Comparison of ENCODE assay signal across 8 cellular contexts in genomic region chr7:97927797-97928748, GRCh38. TPM values are rescaled to one million over a fixed set of nuclear protein-coding genes. Genes with fewer than 3 reads are reported as not detected.
DNase-seq lines count a peak whose midpoint lies in the region; TF ChIP-seq lines count a peak whose summit lies in the region.
"Not testable (repeated sequence)": the region's sequence is repeated elsewhere in the genome, so short reads cannot be mapped to it uniquely, and the experiment has no call there.

No MANE protein-coding gene starts in this region.

- POLR2A ChIA-PET in AG04449 (lab: Yijun Ruan, JAX), result not testable (repeated sequence)

- TF ChIP-seq CTCF in AG04449 (IDR thresholded peaks at IDR 0.05; ENCODE audit: insufficient read depth, low read length, missing control alignments), result peak; percentile 74
- peak; percentile 95 for TF ChIP-seq CTCF in GM13977 (IDR thresholded peaks at IDR 0.05; ENCODE audit: extremely low read depth, insufficient read depth, missing control alignments)
- TF ChIP-seq CTCF in fibroblast of pulmonary artery (IDR thresholded peaks at IDR 0.05; ENCODE audit: low read length, missing control alignments), result peak; percentile 26

- WGBS in mesodermal cell (ENCODE audit: insufficient coverage in 2 of 2), 2 experiments, result 4 to 5% methylated on average over 40 to 42 of the region's 80 CpGs

- not testable (repeated sequence) for H3K9me3 ChIP-seq in mesodermal cell (ENCODE audit: control insufficient read depth, low read length)

- in situ Hi-C loops in GM13977 (cut with MboI; ENCODE audit: low pct_unique_long_range_greater_than_20kb, low sequenced_read_pairs, unreplicated experiment), result not testable (repeated sequence)

- H3K27ac ChIP-seq in mesodermal cell (ENCODE audit: low read depth, low read length, severe bottlenecking), result not testable (repeated sequence)

- H3K36me3 ChIP-seq in mesodermal cell (ENCODE audit: control insufficient read depth, insufficient read depth, low read length), result not testable (repeated sequence)

- H3K4me3 ChIP-seq in AG04449 (ENCODE audit: low read depth, low read length), result peak overlapping the region; percentile 48
- H3K4me3 ChIP-seq in fibroblast of pulmonary artery (replicated peaks; ENCODE audit: low read depth, low read length), result peak overlapping the region; percentile 40
- H3K4me3 ChIP-seq in mesodermal cell (ENCODE audit: extremely low read depth, insufficient read depth, low read length, poor library complexity, severe bottlenecking), result peak overlapping the region; percentile 39

- H3K4me1 ChIP-seq in mesodermal cell (ENCODE audit: control insufficient read depth, insufficient read depth, low read length, poor library complexity, severe bottlenecking), result not testable (repeated sequence)

- CTCF ChIA-PET in AG04449 (lab: Yijun Ruan, JAX), result not testable (repeated sequence)

- DNase-seq in AG04449 (ENCODE audit: low read depth, low spot score), result not testable (repeated sequence)
- DNase-seq in GM13977 (ENCODE audit: low spot score), result peak; percentile 87
- DNase-seq in NCI-H1417 (lab: John Stamatoyannopoulos, UW), result peak; percentile 53 to 75 (median 71)
- peak; percentile 29 to 61 (median 53) for DNase-seq in T-helper 2 cell
- DNase-seq in activated naive CD4-positive, alpha-beta T cell treated with anti-CD3 and anti-CD28 coated beads, Interleukin-2, amount 50 U/mL, for 16 hours, result peak; percentile 72
- peak; percentile 25 for DNase-seq in fibroblast of pulmonary artery (ENCODE audit: low read depth)
- peak; percentile 71 to 82 for DNase-seq in stimulated activated CD4-positive, alpha-beta T cell treated with anti-CD3 and anti-CD28 coated beads, Interleukin-2, amount 100 ng/mL, for 48 hours

RNA-seq across cellular contexts. Expression of gene ASNS, which starts 55.9 kb away (rescaled TPM):
- 128 TPM for polyA plus RNA-seq in mesodermal cell (2013, experiment 1 of 2)
- 138 TPM for polyA plus RNA-seq in mesodermal cell (2013, experiment 2 of 2)

Comparison
In these comparisons a context has a peak if more than half of its experiments do, and no peak if none do; other contexts are left out.
1. CTCF ChIP-seq: peak in every context shown above with its lines; median percentile 95 in GM13977; 74 in AG04449; 26 in fibroblast of pulmonary artery.